Comparison of ENCODE assay signal across 8 cellular contexts in the genomic region with DNA sequence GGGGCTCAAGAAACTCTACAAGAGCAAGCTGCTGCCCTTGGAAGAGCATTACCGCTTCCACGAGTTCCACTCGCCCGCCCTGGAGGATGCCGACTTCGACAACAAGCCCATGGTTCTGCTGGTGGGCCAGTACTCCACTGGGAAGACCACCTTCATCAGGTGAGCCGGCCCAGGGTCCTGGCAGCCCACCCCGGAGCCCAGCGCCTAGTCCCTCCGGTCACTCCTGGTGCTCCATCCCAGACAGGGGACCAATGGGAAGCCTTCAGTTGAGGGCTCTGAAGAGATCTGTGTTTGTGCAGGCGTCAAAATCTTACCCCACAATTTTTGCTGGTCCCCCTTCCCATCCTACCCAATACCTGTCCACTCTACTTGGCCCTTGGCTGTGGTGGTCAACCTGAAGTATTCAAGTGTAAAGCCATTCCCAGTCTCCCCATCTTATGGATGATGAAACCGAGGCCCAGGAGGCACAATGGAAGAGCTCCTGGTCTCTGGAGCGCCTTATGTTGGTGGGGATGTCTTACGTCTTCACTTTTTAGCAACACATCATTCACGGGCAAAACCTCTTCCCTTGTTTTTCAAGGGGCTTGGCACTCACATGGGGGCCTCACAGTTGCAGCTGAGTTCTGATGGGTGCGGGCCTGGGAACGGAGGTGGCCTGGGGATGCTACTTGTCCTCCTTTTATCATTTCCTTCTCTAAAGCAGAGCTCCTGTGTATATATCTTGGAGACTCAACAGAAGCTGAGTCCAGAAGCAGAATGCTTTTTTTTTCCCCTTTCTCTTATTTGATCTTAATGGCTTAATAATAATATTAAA. TPM values are rescaled to one million over a fixed set of nuclear protein-coding genes. Genes with fewer than 3 reads are reported as not detected.
DNase-seq lines count a peak whose midpoint lies in the region; ATAC-seq and TF ChIP-seq lines count a peak whose summit lies in the region.

No MANE protein-coding gene starts in this region.

- H3K36me3 ChIP-seq in left lung (no peaks in the 10 kb centered on the region), testis (ENCODE audit: low read depth, missing control alignments) (no peaks in the 10 kb centered on the region)

- H3K4me1 ChIP-seq in left lung (peaks cover 3 to 18% of the 10 kb centered on the region in 2 donors), testis (peaks cover 3% of the 10 kb centered on the region)

- peaks cover 10% of the 10 kb centered on the region for H3K4me1 Mint-ChIP-seq in T-helper 1 cell treated with Interleukin-12 subunit alpha and Interleukin-12 subunit beta and Interleukin-4 antibody, amounts not matched to agents 30 μg/mL and 1 μg/mL, for 36 hours (ENCODE audit: low read depth)

- intact Hi-C loops in left lung (cut with DNase I): no loop called here
- intact Hi-C loops in testis (cut with DNase I; ENCODE audit: low total_unique reads): no loop called here

- no peak overlapping the region for H3K27ac Mint-ChIP-seq in T-helper 1 cell treated with Interleukin-12 subunit alpha and Interleukin-12 subunit beta and Interleukin-4 antibody, amounts not matched to agents 30 μg/mL and 1 μg/mL, for 36 hours

- H3K36me3 Mint-ChIP-seq in T-helper 1 cell treated with Interleukin-12 subunit alpha and Interleukin-12 subunit beta and Interleukin-4 antibody, amounts not matched to agents 30 μg/mL and 1 μg/mL, for 36 hours (ENCODE audit: low read depth): no peaks in the 10 kb centered on the region

- H3K27me3 Mint-ChIP-seq in T-helper 1 cell treated with Interleukin-12 subunit alpha and Interleukin-12 subunit beta and Interleukin-4 antibody, amounts not matched to agents 30 μg/mL and 1 μg/mL, for 36 hours (ENCODE audit: low read depth): peaks cover 21% of the 10 kb centered on the region

- H3K27ac ChIP-seq in left lung (peak overlapping the region; percentile 39 to 68), testis (peak overlapping the region in 1 of 2 donors; percentile 15)

- no peak for TF ChIP-seq POLR2A in testis (IDR thresholded peaks at IDR 0.05)

- peaks cover 0 to 10% of the 10 kb centered on the region in 2 donors for H3K27me3 ChIP-seq in left lung
- no peaks in the 10 kb centered on the region for H3K27me3 ChIP-seq in testis

- 50 to 54% methylated on average over 16 to 17 of the region's 17 CpGs for WGBS in testis, 2 donors

- in situ Hi-C loops in astrocyte of the cerebellum (cut with HindIII; ENCODE audit: low sequenced_read_pairs): loop anchor here (5.0 kb wide), 1 partner anchor 93 kb away; no protein-coding TSS in a partner anchor

- no peak for TF ChIP-seq CTCF in astrocyte of the cerebellum (IDR thresholded peaks at IDR 0.05; ENCODE audit: low read depth, low read length, missing control alignments)
- no peak for TF ChIP-seq CTCF in left lung (IDR thresholded peaks at IDR 0.05)
- TF ChIP-seq CTCF in testis (IDR thresholded peaks at IDR 0.05): no peak

- H3K4me3 Mint-ChIP-seq in T-helper 1 cell treated with Interleukin-12 subunit alpha and Interleukin-12 subunit beta and Interleukin-4 antibody, amounts not matched to agents 30 μg/mL and 1 μg/mL, for 36 hours: peak overlapping the region; percentile 58

- no peak for DNase-seq in T-helper 1 cell
- no peak for DNase-seq in astrocyte of the cerebellum (ENCODE audit: low read depth)
- no peak for DNase-seq in left lung
- DNase-seq in testis: no peak
- DNase-seq in HuH-7 (ENCODE audit: low spot score): no peak
- no peak for DNase-seq in NCI-H1048 (lab: John Stamatoyannopoulos, UW)

- H3K9me3 ChIP-seq in left lung (no peaks in the 10 kb centered on the region), testis (no peaks in the 10 kb centered on the region)

- peak overlapping the region; percentile 59 for H3K4me3 ChIP-seq in astrocyte of the cerebellum (ENCODE audit: low read depth, low read length)
- peak overlapping the region; percentile 62 to 85 for H3K4me3 ChIP-seq in left lung
- peak overlapping the region; percentile 56 to 76 for H3K4me3 ChIP-seq in testis

- ATAC-seq in left lung: no peak
- no peak for ATAC-seq in HG03159 (IDR thresholded peaks at IDR 0.05; ENCODE audit: unreplicated experiment)

- H3K9me3 Mint-ChIP-seq in T-helper 1 cell treated with Interleukin-12 subunit alpha and Interleukin-12 subunit beta and Interleukin-4 antibody, amounts not matched to agents 30 μg/mL and 1 μg/mL, for 36 hours: no peaks in the 10 kb centered on the region

RNA-seq across cellular contexts. Expression of a gene that starts 0.9 kb away (rescaled TPM):
- 1 to 10 TPM; 6.8 to 9.1 TPM for total RNA-seq in left lung
- total RNA-seq in testis: 1 to 10 TPM; 4.5 to 5.1 TPM
- 3.5 TPM for polyA plus RNA-seq in testis (ENCODE audit: insufficient read depth, low read depth, low replicate concordance)

RNA-seq across cellular contexts. Expression of a gene that starts 17.6 kb away (rescaled TPM):
- under 1 TPM; 0.23 to 0.26 TPM for total RNA-seq in left lung
- 1 to 10 TPM in 1 of 2 donors, under 1 TPM in 1; 0.47 to 1.1 TPM for total RNA-seq in testis
- 0.36 TPM for polyA plus RNA-seq in testis (ENCODE audit: insufficient read depth, low read depth, low replicate concordance)
